Comparison of ENCODE assay signal across 15 cellular contexts in genomic region chr4:174259580-174259979, GRCh38.
"Had no signal": no experiment of that assay in that cellular context is flagged by ENCODE, and none has a peak within 500 bp of the region (broad histone marks: within the 10 kb centered on the region; RNA-seq: fewer than 3 reads in every experiment).

No MANE protein-coding gene starts in this region.

- H3K4me1 ChIP-seq: neural progenitor cell had no signal

- H3K27ac ChIP-seq: lower lobe of right lung, neural progenitor cell, thyroid gland, vagina had no signal

- H3K4me3 ChIP-seq: lower lobe of right lung, neural progenitor cell, thyroid gland, vagina had no signal

- H3K36me3 ChIP-seq: neural progenitor cell, vagina had no signal

- DNase-seq: activated CD4-positive, alpha-beta T cell treated with anti-CD3 and anti-CD28 coated beads for 1 hour; activated CD4-positive, alpha-beta T cell treated with anti-CD3 and anti-CD28 coated beads, Interleukin-2, amount 50 U/mL, for 48 hours; activated CD8-positive, alpha-beta memory T cell treated with anti-CD3 and anti-CD28 coated beads, Interleukin-2, amount 10 ng/mL, durations not matched to agents 7 days and 5 days; activated effector memory CD4-positive, alpha-beta T cell treated with Interleukin-2 at 50 U/mL for 16 hours; activated T-cell treated with anti-CD3 and anti-CD28 coated beads, Interleukin-2, amount 50 U/mL, for 24 hours; amygdala; cerebellar nuclear complex; endodermal cell; glutamatergic neuron; lower lobe of right lung; midbrain; retina; thyroid gland had no signal

- ATAC-seq: activated CD8-positive, alpha-beta memory T cell treated with anti-CD3 and anti-CD28 coated beads, Interleukin-2, amount 10 ng/mL, durations not matched to agents 7 days and 5 days had no signal

- H3K27me3 ChIP-seq: neural progenitor cell, thyroid gland, vagina had no signal

- H3K9me3 ChIP-seq: lower lobe of right lung, thyroid gland, vagina had no signal
